In the genomic region with DNA sequence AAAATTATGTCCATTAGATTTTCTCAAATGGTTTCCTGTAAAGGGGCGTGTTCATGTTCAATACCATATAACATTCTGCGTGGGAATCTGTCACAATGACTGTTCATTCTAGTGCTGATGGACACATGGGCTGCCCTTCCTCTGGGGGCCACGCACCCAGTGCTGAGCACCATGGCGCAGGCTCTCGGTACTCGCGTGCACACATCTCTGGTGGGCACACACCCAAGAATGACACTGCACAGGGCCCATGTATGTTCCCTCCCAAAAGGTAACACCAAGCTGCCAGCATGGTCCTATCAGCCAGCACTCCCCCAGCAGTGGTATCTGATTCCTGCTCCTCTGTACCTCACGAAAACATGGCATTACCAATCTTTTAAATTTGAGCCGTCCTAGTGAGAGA, we compare ENCODE assay signal across 1 cellular context.
TF ChIP-seq lines count a peak whose summit lies in the region.

No MANE protein-coding gene starts in this region.

TF ChIP-seq in GM23338, 12 proteins besides CTCF, POLR2A, EP300 and RAD21 (continued from another document):
- TF ChIP-seq, protein P1, sequence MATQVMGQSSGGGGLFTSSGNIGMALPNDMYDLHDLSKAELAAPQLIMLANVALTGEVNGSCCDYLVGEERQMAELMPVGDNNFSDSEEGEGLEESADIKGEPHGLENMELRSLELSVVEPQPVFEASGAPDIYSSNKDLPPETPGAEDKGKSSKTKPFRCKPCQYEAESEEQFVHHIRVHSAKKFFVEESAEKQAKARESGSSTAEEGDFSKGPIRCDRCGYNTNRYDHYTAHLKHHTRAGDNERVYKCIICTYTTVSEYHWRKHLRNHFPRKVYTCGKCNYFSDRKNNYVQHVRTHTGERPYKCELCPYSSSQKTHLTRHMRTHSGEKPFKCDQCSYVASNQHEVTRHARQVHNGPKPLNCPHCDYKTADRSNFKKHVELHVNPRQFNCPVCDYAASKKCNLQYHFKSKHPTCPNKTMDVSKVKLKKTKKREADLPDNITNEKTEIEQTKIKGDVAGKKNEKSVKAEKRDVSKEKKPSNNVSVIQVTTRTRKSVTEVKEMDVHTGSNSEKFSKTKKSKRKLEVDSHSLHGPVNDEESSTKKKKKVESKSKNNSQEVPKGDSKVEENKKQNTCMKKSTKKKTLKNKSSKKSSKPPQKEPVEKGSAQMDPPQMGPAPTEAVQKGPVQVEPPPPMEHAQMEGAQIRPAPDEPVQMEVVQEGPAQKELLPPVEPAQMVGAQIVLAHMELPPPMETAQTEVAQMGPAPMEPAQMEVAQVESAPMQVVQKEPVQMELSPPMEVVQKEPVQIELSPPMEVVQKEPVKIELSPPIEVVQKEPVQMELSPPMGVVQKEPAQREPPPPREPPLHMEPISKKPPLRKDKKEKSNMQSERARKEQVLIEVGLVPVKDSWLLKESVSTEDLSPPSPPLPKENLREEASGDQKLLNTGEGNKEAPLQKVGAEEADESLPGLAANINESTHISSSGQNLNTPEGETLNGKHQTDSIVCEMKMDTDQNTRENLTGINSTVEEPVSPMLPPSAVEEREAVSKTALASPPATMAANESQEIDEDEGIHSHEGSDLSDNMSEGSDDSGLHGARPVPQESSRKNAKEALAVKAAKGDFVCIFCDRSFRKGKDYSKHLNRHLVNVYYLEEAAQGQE (IDR thresholded peaks at IDR 0.05; ENCODE audit: unreplicated experiment) = no peak
- TF ChIP-seq NANOG (IDR thresholded peaks at IDR 0.05; ENCODE audit: borderline replicate concordance) (no peak), POLR2AphosphoS5 (IDR thresholded peaks at IDR 0.05; ENCODE audit: low read depth) (no peak), JUNB (IDR thresholded peaks at IDR 0.05; ENCODE audit: unreplicated experiment) (no peak), ZNF114 (CRISPR knock-in tag; IDR thresholded peaks at IDR 0.05) (no peak)
